Comparison of ENCODE assay signal across 26 cellular contexts in genomic region chr15:68402432-68403160, GRCh38. TPM values are rescaled to one million over a fixed set of nuclear protein-coding genes. Genes with fewer than 3 reads are reported as not detected.
A peak's percentile ranks its signal among the peaks of the same experiment; 100 is the strongest.
DNase-seq lines count a peak whose midpoint lies in the region; ATAC-seq and TF ChIP-seq lines count a peak whose summit lies in the region.
"Had no signal": no experiment of that assay in that cellular context is flagged by ENCODE, and none has a peak within 500 bp of the region (broad histone marks: within the 10 kb centered on the region; RNA-seq: fewer than 3 reads in every experiment).

No MANE protein-coding gene starts in this region.

- DNase-seq in activated T-cell treated with anti-CD3 and anti-CD28 coated beads, Interleukin-2, amount 50 U/mL, for 24 hours: peak; percentile 18
- DNase-seq in activated T-cell treated with anti-CD3 and anti-CD28 coated beads, Interleukin-2, amount 50 U/mL, for 4 hours: no peak
- DNase-seq in coronary artery (ENCODE audit: low spot score): peak; percentile 70
- peak; percentile 65 for DNase-seq in osteoblast (ENCODE audit: insufficient read length, low spot score, missing footprints)
- DNase-seq in type B pancreatic cell (ENCODE audit: extremely low spot score, unreplicated experiment): peak; percentile 59
- no peak for DNase-seq in NK-92 (lab: John Stamatoyannopoulos, UW; ENCODE audit: unreplicated experiment)
- no peak for DNase-seq in NCI-H2107 treated with DMSO at 0.1 percent for 48 hours (lab: John Stamatoyannopoulos, UW; ENCODE audit: unreplicated experiment)
- DNase-seq: 8988T; activated CD4-positive, alpha-beta memory T cell treated with anti-CD3 and anti-CD28 coated beads for 36 hours; activated gamma-delta T cell treated with Interleukin-2 at 50 U/mL for 16 hours; activated T-cell treated with anti-CD3 and anti-CD28 coated beads for 4 hours; CD4-positive, CD25-positive, alpha-beta regulatory T cell; esophagus squamous epithelium; gastrocnemius medialis; KBM-7; left colon; mesendoderm; MM.1S; NCI-H1417; NCI-H446; NCI-H774; occipital lobe had no signal

- no peaks in the 10 kb centered on the region for H3K36me3 Mint-ChIP-seq in activated T-cell treated with anti-CD3 and anti-CD28 coated beads, Interleukin-2, amount 50 U/mL, for 24 hours (ENCODE audit: low read depth)
- no peaks in the 10 kb centered on the region for H3K36me3 Mint-ChIP-seq in activated T-cell treated with anti-CD3 and anti-CD28 coated beads, Interleukin-2, amount 50 U/mL, for 4 hours (ENCODE audit: insufficient read depth)
- no peaks in the 10 kb centered on the region for H3K36me3 Mint-ChIP-seq in type B pancreatic cell
- H3K36me3 Mint-ChIP-seq: activated CD4-positive, alpha-beta memory T cell treated with anti-CD3 and anti-CD28 coated beads for 36 hours; CD4-positive, CD25-positive, alpha-beta regulatory T cell had no signal

- ATAC-seq in activated T-cell treated with anti-CD3 and anti-CD28 coated beads, Interleukin-2, amount 50 U/mL, for 4 hours: no peak
- ATAC-seq in GM18498 (IDR thresholded peaks at IDR 0.05; ENCODE audit: unreplicated experiment): no peak
- ATAC-seq: activated CD4-positive, CD25-positive, alpha-beta regulatory T cell treated with anti-CD3 and anti-CD28 coated beads, Interleukin-2, amount 50 U/mL, for 24 hours; gastrocnemius medialis; left colon had no signal

- no peaks in the 10 kb centered on the region for H3K9me3 Mint-ChIP-seq in activated T-cell treated with anti-CD3 and anti-CD28 coated beads, Interleukin-2, amount 50 U/mL, for 24 hours
- H3K9me3 Mint-ChIP-seq in activated T-cell treated with anti-CD3 and anti-CD28 coated beads, Interleukin-2, amount 50 U/mL, for 4 hours: peaks cover 8% of the 10 kb centered on the region
- H3K9me3 Mint-ChIP-seq in type B pancreatic cell: no peaks in the 10 kb centered on the region

- no peaks in the 10 kb centered on the region for H3K9me3 ChIP-seq in osteoblast (ENCODE audit: low read depth, low read length)
- H3K9me3 ChIP-seq: esophagus squamous epithelium, gastrocnemius medialis, thoracic aorta had no signal

- TF ChIP-seq CTCF in coronary artery (IDR thresholded peaks at IDR 0.05) (no peak), osteoblast (IDR thresholded peaks at IDR 0.05; ENCODE audit: extremely low read depth, low read depth, low read length) (no peak), type B pancreatic cell (conservative IDR thresholded peaks at IDR 0.05) (no peak)

- H3K4me2 ChIP-seq in osteoblast (ENCODE audit: insufficient read depth, low read length): no peak overlapping the region
- H3K4me2 ChIP-seq: hepatocyte had no signal

- H2AFZ ChIP-seq in osteoblast (ENCODE audit: low read length): no peak overlapping the region
- H2AFZ ChIP-seq: hepatocyte had no signal

- H4K20me1 ChIP-seq in osteoblast (ENCODE audit: insufficient read depth, low read length): peaks cover 70% of the 10 kb centered on the region

- no peak overlapping the region for H3K27ac Mint-ChIP-seq in activated T-cell treated with anti-CD3 and anti-CD28 coated beads, Interleukin-2, amount 50 U/mL, for 24 hours
- no peak overlapping the region for H3K27ac Mint-ChIP-seq in type B pancreatic cell
- H3K27ac Mint-ChIP-seq: activated CD4-positive, alpha-beta memory T cell treated with anti-CD3 and anti-CD28 coated beads for 36 hours; CD4-positive, CD25-positive, alpha-beta regulatory T cell had no signal

- peaks cover 73% of the 10 kb centered on the region for H3K79me2 ChIP-seq in osteoblast (ENCODE audit: insufficient read depth, low read length)
- H3K79me2 ChIP-seq: hepatocyte had no signal

- H3K27me3 ChIP-seq in osteoblast (ENCODE audit: insufficient read depth, low read length): no peaks in the 10 kb centered on the region
- H3K27me3 ChIP-seq: gastrocnemius medialis, hepatocyte had no signal

- no peaks in the 10 kb centered on the region for H3K27me3 Mint-ChIP-seq in activated T-cell treated with anti-CD3 and anti-CD28 coated beads, Interleukin-2, amount 50 U/mL, for 24 hours
- no peaks in the 10 kb centered on the region for H3K27me3 Mint-ChIP-seq in activated T-cell treated with anti-CD3 and anti-CD28 coated beads, Interleukin-2, amount 50 U/mL, for 4 hours (ENCODE audit: low read depth)
- H3K27me3 Mint-ChIP-seq in type B pancreatic cell: peaks cover 3% of the 10 kb centered on the region
- H3K27me3 Mint-ChIP-seq: CD4-positive, CD25-positive, alpha-beta regulatory T cell had no signal

- peaks cover 19% of the 10 kb centered on the region for H3K4me1 ChIP-seq in osteoblast (ENCODE audit: insufficient read depth, low read length)
- H3K4me1 ChIP-seq: esophagus squamous epithelium, gastrocnemius medialis had no signal

- no peak overlapping the region for H3K4me3 Mint-ChIP-seq in activated T-cell treated with anti-CD3 and anti-CD28 coated beads, Interleukin-2, amount 50 U/mL, for 24 hours
- H3K4me3 Mint-ChIP-seq in activated T-cell treated with anti-CD3 and anti-CD28 coated beads, Interleukin-2, amount 50 U/mL, for 4 hours: no peak overlapping the region
- no peak overlapping the region for H3K4me3 Mint-ChIP-seq in type B pancreatic cell
- H3K4me3 Mint-ChIP-seq: activated CD4-positive, alpha-beta memory T cell treated with anti-CD3 and anti-CD28 coated beads for 36 hours; CD4-positive, CD25-positive, alpha-beta regulatory T cell had no signal

- H3K4me3 ChIP-seq in coronary artery (no peak overlapping the region), osteoblast (ENCODE audit: insufficient read depth, low read length) (no peak overlapping the region)
- H3K4me3 ChIP-seq: esophagus squamous epithelium, gastrocnemius medialis, hepatocyte, thoracic aorta had no signal

- H3K36me3 ChIP-seq in osteoblast (ENCODE audit: insufficient read depth, low read length): peaks cover 49% of the 10 kb centered on the region
- H3K36me3 ChIP-seq: esophagus squamous epithelium, gastrocnemius medialis had no signal

- H3K27ac ChIP-seq in coronary artery (no peak overlapping the region), osteoblast (ENCODE audit: low read depth, low read length) (no peak overlapping the region)
- H3K27ac ChIP-seq: esophagus squamous epithelium, gastrocnemius medialis, hepatocyte had no signal

- H3K4me1 Mint-ChIP-seq in activated T-cell treated with anti-CD3 and anti-CD28 coated beads, Interleukin-2, amount 50 U/mL, for 24 hours (ENCODE audit: low read depth): no peaks in the 10 kb centered on the region
- no peaks in the 10 kb centered on the region for H3K4me1 Mint-ChIP-seq in activated T-cell treated with anti-CD3 and anti-CD28 coated beads, Interleukin-2, amount 50 U/mL, for 4 hours (ENCODE audit: low read depth)
- no peaks in the 10 kb centered on the region for H3K4me1 Mint-ChIP-seq in type B pancreatic cell (ENCODE audit: unreplicated experiment)
- H3K4me1 Mint-ChIP-seq: CD4-positive, CD25-positive, alpha-beta regulatory T cell had no signal

RNA-seq across cellular contexts. Expression of gene ITGA11, which starts 29.4 kb away (rescaled TPM):
- total RNA-seq in activated T-cell treated with anti-CD3 and anti-CD28 coated beads, Interleukin-2, amount 50 U/mL, for 4 hours: under 1 TPM in 2 of 3 donors, not detected in 1; 0.05 to 0.21 TPM
- total RNA-seq in osteoblast: 567 and 697 TPM in 2 replicates
- total RNA-seq in type B pancreatic cell (ENCODE audit: low replicate concordance): 0.26 and 0.92 TPM in 2 replicates
- total RNA-seq: CD4-positive, CD25-positive, alpha-beta regulatory T cell had no signal

Comparison
In these comparisons a context has a peak if more than half of its experiments do, and no peak if none do; other contexts are left out.
1. DNase-seq: peak in activated T-cell treated with anti-CD3 and anti-CD28 coated beads, Interleukin-2, amount 50 U/mL, for 24 hours (single experiment), coronary artery (single experiment), osteoblast (single experiment) and type B pancreatic cell (single experiment); none in activated T-cell treated with anti-CD3 and anti-CD28 coated beads, Interleukin-2, amount 50 U/mL, for 4 hours (single experiment), NK-92 (single experiment) and NCI-H2107 treated with DMSO at 0.1 percent for 48 hours (single experiment).
2. RNA of gene ITGA11, which starts 29.4 kb away (total RNA-seq): 567 to 697 TPM in osteoblast; 0.26 to 0.92 TPM in type B pancreatic cell and 0.05 to 0.21 TPM in activated T-cell treated with anti-CD3 and anti-CD28 coated beads, Interleukin-2, amount 50 U/mL, for 4 hours; every median in the first group is over 100 times any median in the second.